Comparison of ENCODE assay signal across 22 cellular contexts in genomic region chr18:28123401-28124030, GRCh38. TPM values are rescaled to one million over a fixed set of nuclear protein-coding genes. Genes with fewer than 3 reads are reported as not detected.
DNase-seq lines count a peak whose midpoint lies in the region; ATAC-seq and TF ChIP-seq lines count a peak whose summit lies in the region.
"Had no signal": no experiment of that assay in that cellular context is flagged by ENCODE, and none has a peak within 500 bp of the region (broad histone marks: within the 10 kb centered on the region; RNA-seq: fewer than 3 reads in every experiment).

No MANE protein-coding gene starts in this region.

- peak overlapping the region; percentile 12 to 74 (median 14) for H3K4me3 Mint-ChIP-seq in brain
- H3K4me3 Mint-ChIP-seq: activated naive CD4-positive, alpha-beta T cell treated with anti-CD3 and anti-CD28 coated beads, Interleukin-2, amount 50 U/mL, for 24 hours; activated T-helper 17 cell treated with anti-CD3 and anti-CD28 coated beads, Interleukin-2, amount 50 U/mL, for 72 hours; nephron had no signal

- peak overlapping the region; percentile 4 for H3K4me3 ChIP-seq in left ventricle myocardium inferior
- peak overlapping the region in 1 of 2 experiments; percentile 54 for H3K4me3 ChIP-seq in mesenchymal stem cell (ENCODE audit: insufficient read depth in 1 of 2, low read depth in 1 of 2, low read length in 2 of 2)
- H3K4me3 ChIP-seq in thoracic aorta, result peak overlapping the region; percentile 32
- H3K4me3 ChIP-seq in SJCRH30, result no peak overlapping the region
- H3K4me3 ChIP-seq: hepatocyte, mucosa of descending colon had no signal

- H3K4me1 ChIP-seq in left ventricle myocardium inferior (peaks cover 71% of the 10 kb centered on the region), mesenchymal stem cell (ENCODE audit: control insufficient read depth, insufficient read depth, low read depth, low read length) (peaks cover 5% of the 10 kb centered on the region), thoracic aorta (ENCODE audit: control insufficient read depth in 1 of 2, low read depth in 2 of 2) (peaks cover 0 to 16% of the 10 kb centered on the region in 2 donors), SJCRH30 (no peaks in the 10 kb centered on the region)
- H3K4me1 ChIP-seq: foreskin keratinocyte had no signal

- no peak overlapping the region for H2AFZ ChIP-seq in mesenchymal stem cell (ENCODE audit: low read depth, low read length)
- H2AFZ ChIP-seq: hepatocyte had no signal

- no peak overlapping the region for H3K18ac ChIP-seq in mesenchymal stem cell (ENCODE audit: low read depth in 1 of 2, low read length in 2 of 2)

- H3K27ac ChIP-seq in left ventricle myocardium inferior (replicated peaks) (peak overlapping the region; percentile 88), mesenchymal stem cell (ENCODE audit: low read length, poor library complexity, severe bottlenecking) (no peak overlapping the region), thoracic aorta (no peak overlapping the region), SJCRH30 (no peak overlapping the region)
- H3K27ac ChIP-seq: C4-2B, foreskin keratinocyte, hepatocyte had no signal

- H3K9me3 Mint-ChIP-seq in brain, result peaks cover 0 to 7% (median 3%) of the 10 kb centered on the region in 5 experiments
- H3K9me3 Mint-ChIP-seq: nephron had no signal

- peaks cover 31% of the 10 kb centered on the region for H3K36me3 Mint-ChIP-seq in brain
- H3K36me3 Mint-ChIP-seq: activated naive CD4-positive, alpha-beta T cell treated with anti-CD3 and anti-CD28 coated beads, Interleukin-2, amount 50 U/mL, for 24 hours had no signal

- no peak for ATAC-seq in left ventricle myocardium superior
- ATAC-seq in thoracic aorta (ENCODE audit: insufficient number of reproducible peaks, low FRiP score, low read depth), result no peak
- ATAC-seq: activated T-helper 17 cell treated with anti-CD3 and anti-CD28 coated beads, Interleukin-2, amount 50 U/mL, for 72 hours; foreskin keratinocyte; mucosa of descending colon had no signal

- H4K8ac ChIP-seq in mesenchymal stem cell (ENCODE audit: low read length), result no peak overlapping the region

- H3K79me1 ChIP-seq in mesenchymal stem cell (replicated peaks; ENCODE audit: low read length, poor library complexity, severe bottlenecking), result peaks cover 16% of the 10 kb centered on the region

- H3K27me3 Mint-ChIP-seq in brain, result no peaks in the 10 kb centered on the region
- H3K27me3 Mint-ChIP-seq: activated naive CD4-positive, alpha-beta T cell treated with anti-CD3 and anti-CD28 coated beads, Interleukin-2, amount 50 U/mL, for 24 hours; activated T-helper 17 cell treated with anti-CD3 and anti-CD28 coated beads, Interleukin-2, amount 50 U/mL, for 72 hours had no signal

- H3K4me1 Mint-ChIP-seq in brain, result peaks cover 86% of the 10 kb centered on the region
- H3K4me1 Mint-ChIP-seq: activated naive CD4-positive, alpha-beta T cell treated with anti-CD3 and anti-CD28 coated beads, Interleukin-2, amount 50 U/mL, for 24 hours; activated T-helper 17 cell treated with anti-CD3 and anti-CD28 coated beads, Interleukin-2, amount 50 U/mL, for 72 hours had no signal

- H3K14ac ChIP-seq in mesenchymal stem cell (ENCODE audit: low read length in 2 of 2), result no peak overlapping the region

- no peak overlapping the region for H2BK120ac ChIP-seq in mesenchymal stem cell (ENCODE audit: low read depth, low read length)

- H4K91ac ChIP-seq in mesenchymal stem cell (ENCODE audit: low read length), result no peak overlapping the region

- DNase-seq in left ventricle myocardium inferior (no peak), left ventricle myocardium superior (no peak), mesenchymal stem cell (no peak), thoracic aorta (ENCODE audit: low spot score) (no peak), SK-N-DZ (ENCODE audit: low spot score) (no peak), activated T-cell treated with anti-CD3 and anti-CD28 coated beads for 4 hours (no peak), SJCRH30 (no peak)
- DNase-seq: ACHN; activated CD4-positive, alpha-beta T cell treated with anti-CD3 and anti-CD28 coated beads, Interleukin-2, amount 50 U/mL, for 4 hours; anterior cingulate cortex; central memory CD4-positive, alpha-beta T cell; foreskin keratinocyte; H7; mucosa of descending colon; NCI-H146; T1000 had no signal

- H3K23ac ChIP-seq in mesenchymal stem cell (ENCODE audit: low read length in 2 of 2), result no peak overlapping the region

- no peak overlapping the region for H3K4me2 ChIP-seq in mesenchymal stem cell (ENCODE audit: low read length, poor library complexity, severe bottlenecking)
- H3K4me2 ChIP-seq: hepatocyte had no signal

- no peaks in the 10 kb centered on the region for H3K9me3 ChIP-seq in left ventricle myocardium inferior (replicated peaks)
- H3K9me3 ChIP-seq in mesenchymal stem cell (ENCODE audit: control insufficient read depth, low read length), result no peaks in the 10 kb centered on the region
- no peaks in the 10 kb centered on the region for H3K9me3 ChIP-seq in thoracic aorta
- no peaks in the 10 kb centered on the region for H3K9me3 ChIP-seq in SJCRH30 (replicated peaks)
- H3K9me3 ChIP-seq: mucosa of descending colon had no signal

- no peak overlapping the region for H2BK5ac ChIP-seq in mesenchymal stem cell (ENCODE audit: low read depth, low read length, poor library complexity, severe bottlenecking)

- no peaks in the 10 kb centered on the region for H3K27me3 ChIP-seq in left ventricle myocardium inferior (ENCODE audit: low read depth)
- H3K27me3 ChIP-seq in mesenchymal stem cell (ENCODE audit: control insufficient read depth in 1 of 2, insufficient read depth in 1 of 2, low read length in 2 of 2), result no peaks in the 10 kb centered on the region
- no peaks in the 10 kb centered on the region for H3K27me3 ChIP-seq in thoracic aorta (replicated peaks; ENCODE audit: insufficient read depth)
- H3K27me3 ChIP-seq in SJCRH30, result no peaks in the 10 kb centered on the region
- H3K27me3 ChIP-seq: foreskin keratinocyte, hepatocyte had no signal

- H3K4ac ChIP-seq in mesenchymal stem cell (ENCODE audit: low read depth in 1 of 2, low read length in 2 of 2), result no peak overlapping the region

- H3K27ac Mint-ChIP-seq in brain, result peak overlapping the region in 4 of 5 experiments; percentile 22 to 90 (median 74)
- H3K27ac Mint-ChIP-seq: activated naive CD4-positive, alpha-beta T cell treated with anti-CD3 and anti-CD28 coated beads, Interleukin-2, amount 50 U/mL, for 24 hours; activated T-helper 17 cell treated with anti-CD3 and anti-CD28 coated beads, Interleukin-2, amount 50 U/mL, for 72 hours; nephron had no signal

- no peak overlapping the region for H2BK12ac ChIP-seq in mesenchymal stem cell (ENCODE audit: low read length in 2 of 2)

- intact Hi-C loops in left ventricle myocardium inferior (cut with micrococcal nuclease) (no loop called here), left ventricle myocardium superior (cut with micrococcal nuclease) (no loop called here)

- H2BK15ac ChIP-seq in mesenchymal stem cell (ENCODE audit: low read depth, poor library complexity, severe bottlenecking), result no peak overlapping the region

- TF ChIP-seq CTCF in left ventricle myocardium inferior (IDR thresholded peaks at IDR 0.05; ENCODE audit: borderline replicate concordance) (no peak), brain (conservative IDR thresholded peaks at IDR 0.05) (no peak), thoracic aorta (IDR thresholded peaks at IDR 0.05) (no peak)

- peak overlapping the region; percentile 55 for H3K9ac ChIP-seq in mesenchymal stem cell (ENCODE audit: low read length)

- H3K36me3 ChIP-seq in left ventricle myocardium inferior, result no peaks in the 10 kb centered on the region
- H3K36me3 ChIP-seq in mesenchymal stem cell (ENCODE audit: control insufficient read depth in 1 of 2, insufficient read depth in 2 of 2, low read depth in 1 of 2, low read length in 2 of 2), result no peaks in the 10 kb centered on the region
- no peaks in the 10 kb centered on the region for H3K36me3 ChIP-seq in thoracic aorta
- no peaks in the 10 kb centered on the region for H3K36me3 ChIP-seq in SJCRH30

- 89% methylated on average over 2 of the region's 3 CpGs for WGBS in mesenchymal stem cell

- no peak overlapping the region for H2AK5ac ChIP-seq in mesenchymal stem cell (ENCODE audit: low read length, severe bottlenecking)

RNA-seq across cellular contexts. Expression of gene CDH2, which starts 53.4 kb away (rescaled TPM):
- total RNA-seq in left ventricle myocardium inferior (370 TPM), left ventricle myocardium superior (321 TPM), thoracic aorta (10 to 100 TPM; 25.9 to 37.9 TPM)
- 85.4 TPM for polyA plus RNA-seq in brain (ENCODE audit: insufficient read depth, low read depth, low replicate concordance)
- 34.9 TPM for polyA plus RNA-seq in mesenchymal stem cell (2013, experiment 1 of 2)
- polyA plus RNA-seq in mesenchymal stem cell (2013, experiment 2 of 2), result 34.7 TPM
- 107 and 112 TPM in 2 replicates for polyA plus RNA-seq in SK-N-DZ (2014; cell fraction: cytosol; rRNA removed)
- 51.1 and 52.0 TPM in 2 replicates for polyA plus RNA-seq in SK-N-DZ (2014; cell fraction: nucleus; rRNA removed)
- total RNA-seq in SJCRH30 (2014; rRNA removed; shearing (Covaris generic)), result 10.4 and 10.7 TPM in 2 replicates
